In genomic region chr1:149708192-149708853, GRCh38 we compare ENCODE assay signal across 8 cellular contexts.
DNase-seq lines count a peak whose midpoint lies in the region; ATAC-seq, FAIRE-seq and TF ChIP-seq lines count a peak whose summit lies in the region.
"Not testable (repeated sequence)": the region's sequence is repeated elsewhere in the genome, so short reads cannot be mapped to it uniquely, and the experiment has no call there.

No MANE protein-coding gene starts in this region.

- H2AFZ ChIP-seq in astrocyte (ENCODE audit: low read depth, low read length), result not testable (repeated sequence)

- TF ChIP-seq CTCF in WERI-Rb-1 (IDR thresholded peaks at IDR 0.05; ENCODE audit: low read depth, low read length); astrocyte (IDR thresholded peaks at IDR 0.05; ENCODE audit: insufficient read depth, low read depth, low read length); left ventricle myocardium inferior (IDR thresholded peaks at IDR 0.05; ENCODE audit: borderline replicate concordance); progenitor cell of endocrine pancreas (IDR thresholded peaks at IDR 0.05; ENCODE audit: unreplicated experiment); transverse colon (IDR thresholded peaks at IDR 0.05): not testable (repeated sequence)

- not testable (repeated sequence) for H3K4me3 ChIP-seq in WERI-Rb-1 (ENCODE audit: low read depth, low read length); astrocyte (ENCODE audit: insufficient read depth, low read depth, low read length)
- H3K4me3 ChIP-seq in left ventricle myocardium inferior (peak overlapping the region; percentile 44), transverse colon (peak overlapping the region in 3 of 4 donors; percentile 9 to 42 (median 9))

- not testable (repeated sequence) for H3K9me3 Mint-ChIP-seq in astrocyte (ENCODE audit: unreplicated experiment); progenitor cell of endocrine pancreas (ENCODE audit: low read depth)

- not testable (repeated sequence) for H3K4me1 Mint-ChIP-seq in astrocyte (ENCODE audit: low read depth, unreplicated experiment); progenitor cell of endocrine pancreas (ENCODE audit: low read depth)

- not testable (repeated sequence) for H3K79me2 ChIP-seq in astrocyte (ENCODE audit: insufficient read depth, low read length)

- H3K9ac ChIP-seq in astrocyte (ENCODE audit: low read length), result not testable (repeated sequence)

- 13 to 24% methylated on average over 2 to 6 of the region's 22 CpGs for WGBS in transverse colon (ENCODE audit: low coverage in 1 of 2), 2 donors

- not testable (repeated sequence) for H3K36me3 Mint-ChIP-seq in astrocyte (ENCODE audit: low read depth, unreplicated experiment); progenitor cell of endocrine pancreas (ENCODE audit: insufficient read depth)

- in situ Hi-C loops in transverse colon (cut with MboI; ENCODE audit: low pct_ligation_motif_present in 1 of 4, low pct_unique_long_range_greater_than_20kb in 1 of 4, low sequenced_read_pairs in 3 of 4), result not testable (repeated sequence)

- not testable (repeated sequence) for H3K4me3 Mint-ChIP-seq in astrocyte (ENCODE audit: unreplicated experiment)
- H3K4me3 Mint-ChIP-seq in progenitor cell of endocrine pancreas (ENCODE audit: low read depth), result peak overlapping the region; percentile 64

- not testable (repeated sequence) for H3K27ac Mint-ChIP-seq in astrocyte (ENCODE audit: unreplicated experiment)
- peak overlapping the region; percentile 100 for H3K27ac Mint-ChIP-seq in progenitor cell of endocrine pancreas

- ATAC-seq in GM18505 (IDR thresholded peaks at IDR 0.05; ENCODE audit: unreplicated experiment) (peak; percentile 95), HG02981 (IDR thresholded peaks at IDR 0.05; ENCODE audit: unreplicated experiment) (peak; percentile 96)

- not testable (repeated sequence) for H3K27me3 Mint-ChIP-seq in astrocyte (ENCODE audit: low read depth, unreplicated experiment); progenitor cell of endocrine pancreas

- peak overlapping the region; percentile 62 for H3K4me2 ChIP-seq in astrocyte (ENCODE audit: low read length)

- not testable (repeated sequence) for TF ChIP-seq EP300 in transverse colon (IDR thresholded peaks at IDR 0.05; ENCODE audit: low read depth)

- H3K9me3 ChIP-seq in WERI-Rb-1 (ENCODE audit: severe bottlenecking); astrocyte (ENCODE audit: insufficient read depth, low read depth, low read length); left ventricle myocardium inferior (replicated peaks); transverse colon: not testable (repeated sequence)

- DNase-seq in NCI-H226 (peak; percentile 61), WERI-Rb-1 (peak; percentile 53), astrocyte (ENCODE audit: low read depth) (peak; percentile 66), left ventricle myocardium inferior (peak; percentile 49), progenitor cell of endocrine pancreas (ENCODE audit: low spot score, unreplicated experiment) (peak; percentile 43), transverse colon (peak; percentile 13)

- intact Hi-C loops in left ventricle myocardium inferior (cut with micrococcal nuclease); transverse colon (cut with DNase I; ENCODE audit: low total_unique reads): not testable (repeated sequence)

- H3K27me3 ChIP-seq in WERI-Rb-1 (ENCODE audit: insufficient read depth, low read depth, severe bottlenecking); astrocyte (ENCODE audit: insufficient read depth, low read length); left ventricle myocardium inferior (ENCODE audit: low read depth); transverse colon: not testable (repeated sequence)

- H3K27ac ChIP-seq in WERI-Rb-1; astrocyte (ENCODE audit: low read depth, low read length): not testable (repeated sequence)
- H3K27ac ChIP-seq in left ventricle myocardium inferior (replicated peaks), result peak overlapping the region; percentile 55
- peak overlapping the region in 3 of 4 donors; percentile 60 to 67 (median 61) for H3K27ac ChIP-seq in transverse colon

- not testable (repeated sequence) for TF ChIP-seq POLR2A in GM18505 (IDR thresholded peaks at IDR 0.05; ENCODE audit: borderline replicate concordance, extremely low read depth, insufficient read depth, insufficient read length); transverse colon (IDR thresholded peaks at IDR 0.05)

- not testable (repeated sequence) for FAIRE-seq in astrocyte (lab: Jason Lieb, UNC)

- H3K4me1 ChIP-seq in astrocyte (ENCODE audit: insufficient read depth, low read length); left ventricle myocardium inferior; transverse colon: not testable (repeated sequence)

- H3K36me3 ChIP-seq in WERI-Rb-1; astrocyte (ENCODE audit: insufficient read depth, low read length); left ventricle myocardium inferior; transverse colon: not testable (repeated sequence)

- not testable (repeated sequence) for H4K20me1 ChIP-seq in astrocyte (ENCODE audit: insufficient read depth, low read length)

Comparison
In these comparisons a context has a peak if more than half of its experiments do, and no peak if none do; other contexts are left out.
1. DNase-seq: peak in every context shown above with its lines; median percentile 66 in astrocyte; 61 in NCI-H226; 53 in WERI-Rb-1; 49 in left ventricle myocardium inferior; 43 in progenitor cell of endocrine pancreas; 13 in transverse colon.